In genomic region chr11:64148200-64148916, GRCh38 we compare ENCODE assay signal across 7 cellular contexts. TPM values are rescaled to one million over a fixed set of nuclear protein-coding genes. Genes with fewer than 3 reads are reported as not detected.
DNase-seq lines count a peak whose midpoint lies in the region; ATAC-seq, FAIRE-seq and TF ChIP-seq lines count a peak whose summit lies in the region.

No MANE protein-coding gene starts in this region.

- H3K79me2 ChIP-seq in mammary epithelial cell (ENCODE audit: insufficient read depth, low read length) (no peaks in the 10 kb centered on the region), keratinocyte (ENCODE audit: control insufficient read depth, insufficient read depth, low read length) (no peaks in the 10 kb centered on the region)

- DNase-seq in GM12891 (ENCODE audit: insufficient read length, low spot score) (peak; percentile 81), NCI-H2081 (lab: John Stamatoyannopoulos, UW) (peak; percentile 94 to 98), mammary epithelial cell (peak; percentile 43), keratinocyte (ENCODE audit: low read depth, low spot score) (peak; percentile 13)
- DNase-seq in activated CD4-positive, CD25-positive, alpha-beta regulatory T cell (lab: John Stamatoyannopoulos, UW): peak; percentile 50 to 67 (median 61)
- peak; percentile 45 to 67 (median 63) for DNase-seq in stimulated activated CD4-positive, alpha-beta T cell treated with anti-CD3 and anti-CD28 coated beads, Interleukin-12 subunit alpha, Interleukin-12 subunit beta, amount 100 ng/mL, for 48 hours (ENCODE audit: low read depth in 2 of 3, low spot score in 1 of 3)

- H3K4me3 ChIP-seq in mammary epithelial cell (replicated peaks in 1 of 3; ENCODE audit: insufficient read depth in 1 of 3, low read depth in 2 of 3, low read length in 3 of 3) (no peak overlapping the region), keratinocyte (ENCODE audit: control insufficient read depth in 2 of 3, extremely low read depth in 1 of 3, insufficient read depth in 2 of 3, low read depth in 1 of 3, low read length in 3 of 3) (no peak overlapping the region)

- no TSS peak for BruUV-seq in mammary epithelial cell (replicated peaks; lab: Mats Ljungman, UMichigan)

- FAIRE-seq in GM12891 (lab: Jason Lieb, UNC) (peak; percentile 40), keratinocyte (lab: Jason Lieb, UNC) (no peak)

- H3K4me2 ChIP-seq in mammary epithelial cell (ENCODE audit: insufficient read depth, low read depth, low read length) (no peak overlapping the region), keratinocyte (ENCODE audit: control insufficient read depth, extremely low read depth, insufficient read depth, low read depth, low read length) (peak overlapping the region; percentile 20)

- no peaks in the 10 kb centered on the region for H3K36me3 ChIP-seq in mammary epithelial cell (ENCODE audit: insufficient read depth, low read length)
- H3K36me3 ChIP-seq in keratinocyte (ENCODE audit: control insufficient read depth in 2 of 2, extremely low read depth in 1 of 2, insufficient read depth in 2 of 2, low read length in 2 of 2): no peaks in the 10 kb centered on the region

- no peak for TF ChIP-seq POLR2A in GM12891 (IDR thresholded peaks at IDR 0.05; ENCODE audit: low read depth, low read length)

- dilution Hi-C loops in mammary epithelial cell (cut with HindIII; ENCODE audit: low sequenced_read_pairs): no loop called here
- dilution Hi-C loops in keratinocyte (cut with MboI; ENCODE audit: extremely low pct_ligation_motif_present, low sequenced_read_pairs): no loop called here

- ATAC-seq in HG03520 (IDR thresholded peaks at IDR 0.05; ENCODE audit: unreplicated experiment): no peak

- no peak overlapping the region for H2AFZ ChIP-seq in mammary epithelial cell (ENCODE audit: low read depth, low read length)
- H2AFZ ChIP-seq in keratinocyte (ENCODE audit: control insufficient read depth, low read length): no peak overlapping the region

- H3K4me1 ChIP-seq in mammary epithelial cell (ENCODE audit: insufficient read depth, low read length): peaks cover 4% of the 10 kb centered on the region
- no peaks in the 10 kb centered on the region for H3K4me1 ChIP-seq in keratinocyte (ENCODE audit: control insufficient read depth, extremely low read depth, insufficient read depth, low read length)

- intact Hi-C loops in mammary epithelial cell (cut with micrococcal nuclease): loop anchor here (1.0 kb wide), 5 partner anchors 60 to 381 kb away; no protein-coding TSS in a partner anchor

- CTCF ChIA-PET in mammary epithelial cell (lab: Charles Lee; ENCODE audit: low non-redundant PET): interaction anchor here (0.9 kb wide), 1 partner anchor 149 kb away, joined by 6 read pairs; no protein-coding TSS in a partner anchor

- H4K20me1 ChIP-seq in mammary epithelial cell (ENCODE audit: insufficient read depth, low read length): no peaks in the 10 kb centered on the region
- H4K20me1 ChIP-seq in keratinocyte (ENCODE audit: control insufficient read depth, extremely low read depth, insufficient read depth, low read length): peaks cover 1% of the 10 kb centered on the region

- H3K27me3 ChIP-seq in mammary epithelial cell (ENCODE audit: insufficient read depth, low read length) (no peaks in the 10 kb centered on the region), keratinocyte (ENCODE audit: control insufficient read depth, extremely low read depth, insufficient read depth, low read length) (no peaks in the 10 kb centered on the region)

- H3K9me1 ChIP-seq in keratinocyte (ENCODE audit: control insufficient read depth, extremely low read depth, insufficient read depth, low read length): no peaks in the 10 kb centered on the region

- H3K27ac ChIP-seq in mammary epithelial cell (ENCODE audit: insufficient read depth, low read depth, low read length) (no peak overlapping the region), keratinocyte (ENCODE audit: control insufficient read depth, insufficient read depth, low read length) (no peak overlapping the region)

- TF ChIP-seq CTCF in mammary epithelial cell (conservative IDR thresholded peaks at IDR 0.05 in 1 of 2, IDR thresholded peaks at IDR 0.05 in 1 of 2; ENCODE audit: extremely low read depth in 1 of 2, insufficient read depth in 1 of 2, low read depth in 1 of 2, low read length in 2 of 2) (peak; percentile 89), keratinocyte (optimal IDR thresholded peaks at IDR 0.05 in 1 of 3, IDR thresholded peaks at IDR 0.05 in 1 of 3, conservative IDR thresholded peaks at IDR 0.05 in 1 of 3; ENCODE audit: extremely low read depth in 1 of 3, insufficient read depth in 2 of 3, low read length in 3 of 3) (peak; percentile 82 to 94 (median 87))

- 20% methylated on average over 18 of the region's 19 CpGs for WGBS in mammary epithelial cell (ENCODE audit: low coverage, missing lambda C conversion rate)

- H3K9me3 ChIP-seq in mammary epithelial cell (replicated peaks; ENCODE audit: insufficient read depth, low read length): no peaks in the 10 kb centered on the region
- no peaks in the 10 kb centered on the region for H3K9me3 ChIP-seq in keratinocyte (ENCODE audit: control insufficient read depth, low read depth, low read length)

- in situ Hi-C loops in mammary epithelial cell (cut with MboI; ENCODE audit: low sequenced_read_pairs in 2 of 2): loop anchor here (10.0 kb wide), 2 partner anchors 144 to 314 kb away; partner anchors contain the start of gene MARK2 (in 2 of the 2)

- H3K9ac ChIP-seq in mammary epithelial cell (ENCODE audit: insufficient read depth, low read length) (no peak overlapping the region), keratinocyte (ENCODE audit: control insufficient read depth, extremely low read depth, insufficient read depth, low read length) (no peak overlapping the region)

TF ChIP-seq in GM12891, 5 proteins besides CTCF, POLR2A, EP300 and RAD21:
- TF ChIP-seq PAX5 (IDR thresholded peaks at IDR 0.05; ENCODE audit: insufficient read depth, low read length, severe bottlenecking) (no peak), TAF1 (IDR thresholded peaks at IDR 0.05; ENCODE audit: low read depth, low read length) (no peak), POLR2AphosphoS5 (IDR thresholded peaks at IDR 0.05; ENCODE audit: low read depth, low read length) (no peak), SPI1 (IDR thresholded peaks at IDR 0.05; ENCODE audit: low read depth, low read length) (no peak), POU2F2 (IDR thresholded peaks at IDR 0.05; ENCODE audit: low read depth, low read length) (no peak)

RNA-seq across cellular contexts. Expression of gene MACROD1, which starts 17.6 kb away (rescaled TPM):
- polyA plus RNA-seq in GM12891 (2012; ENCODE audit: low read depth, missing spikeins): 3.0 TPM
- 10 to 100 TPM; 11.4 to 13.2 TPM for total RNA-seq in mammary epithelial cell
- polyA plus RNA-seq in mammary epithelial cell (6.6 TPM), keratinocyte (2.7 to 6.7 TPM (median 4.6 TPM) in 3 replicates)
- polyA minus RNA-seq in mammary epithelial cell (not detected), keratinocyte (1.5 to 1.9 TPM in 2 of 3 replicates, not detected in the other)
- polyA plus RNA-seq in keratinocyte (2011; ENCODE audit: low read depth): 28.4 TPM
- 1.4 and 3.4 TPM in 2 replicates for polyA plus RNA-seq in keratinocyte (2011; cell fraction: cytosol; rRNA removed)
- 2.3 and 2.4 TPM in 2 replicates for polyA plus RNA-seq in keratinocyte (2011; cell fraction: nucleus; rRNA removed)
- 6.9 and 18.7 TPM in 2 replicates for polyA plus RNA-seq in keratinocyte (2012; ENCODE audit: low replicate concordance)
- polyA minus RNA-seq in keratinocyte (2011; cell fraction: cytosol; rRNA and poly(A)+ RNA removed): 17.3 TPM
- 1.6 and 3.3 TPM in 2 replicates for polyA minus RNA-seq in keratinocyte (2011; cell fraction: nucleus; rRNA and poly(A)+ RNA removed)

RNA-seq across cellular contexts. Expression of gene STIP1, which starts 37.6 kb away (rescaled TPM):
- polyA plus RNA-seq in GM12891 (2012; ENCODE audit: low read depth, missing spikeins): 115 TPM
- total RNA-seq in mammary epithelial cell: 100 to 1,000 TPM; 105 to 173 TPM
- polyA plus RNA-seq in mammary epithelial cell: 187 TPM
- polyA minus RNA-seq in mammary epithelial cell: 270 TPM
- polyA plus RNA-seq in keratinocyte: 157 to 215 TPM (median 206 TPM) in 3 replicates
- polyA plus RNA-seq in keratinocyte (2011; ENCODE audit: low read depth): 97.8 TPM
- polyA plus RNA-seq in keratinocyte (2011; cell fraction: cytosol; rRNA removed): 136 and 190 TPM in 2 replicates
- 162 TPM in 2 replicates for polyA plus RNA-seq in keratinocyte (2011; cell fraction: nucleus; rRNA removed)
- polyA plus RNA-seq in keratinocyte (2012; ENCODE audit: low replicate concordance): 128 and 202 TPM in 2 replicates
- 149 to 312 TPM (median 240 TPM) in 3 replicates for polyA minus RNA-seq in keratinocyte
- polyA minus RNA-seq in keratinocyte (2011; cell fraction: cytosol; rRNA and poly(A)+ RNA removed): 114 TPM
- 110 and 149 TPM in 2 replicates for polyA minus RNA-seq in keratinocyte (2011; cell fraction: nucleus; rRNA and poly(A)+ RNA removed)

RNA-seq across cellular contexts. Expression of gene FERMT3, which starts 58.2 kb away (rescaled TPM):
- polyA plus RNA-seq in GM12891 (2012; ENCODE audit: low read depth, missing spikeins): 98.2 TPM
- total RNA-seq in mammary epithelial cell: 1 to 10 TPM; 1.5 to 1.9 TPM
- polyA plus RNA-seq in mammary epithelial cell: 0.58 TPM
- polyA minus RNA-seq in mammary epithelial cell: not detected
- polyA plus RNA-seq in keratinocyte: 0.26 to 1.9 TPM (median 0.98 TPM) in 3 replicates
- polyA plus RNA-seq in keratinocyte (2011; ENCODE audit: low read depth): 1.3 TPM
- 0.16 and 0.17 TPM in 2 replicates for polyA plus RNA-seq in keratinocyte (2011; cell fraction: cytosol; rRNA removed)
- polyA plus RNA-seq in keratinocyte (2011; cell fraction: nucleus; rRNA removed): 2.8 and 4.3 TPM in 2 replicates
- polyA plus RNA-seq in keratinocyte (2012; ENCODE audit: low replicate concordance): 0.55 and 1.7 TPM in 2 replicates
- 0.26 to 0.86 TPM in 2 of 3 replicates, not detected in the other for polyA minus RNA-seq in keratinocyte
- polyA minus RNA-seq in keratinocyte (2011; cell fraction: cytosol; rRNA and poly(A)+ RNA removed): not detected
- polyA minus RNA-seq in keratinocyte (2011; cell fraction: nucleus; rRNA and poly(A)+ RNA removed): 1.9 and 3.2 TPM in 2 replicates

Comparison
In these comparisons a context has a peak if more than half of its experiments do, and no peak if none do; other contexts are left out.
1. DNase-seq: peak in every context shown above with its lines; median percentile 96 in NCI-H2081; 81 in GM12891; 63 in stimulated activated CD4-positive, alpha-beta T cell treated with anti-CD3 and anti-CD28 coated beads, Interleukin-12 subunit alpha, Interleukin-12 subunit beta, amount 100 ng/mL, for 48 hours; 61 in activated CD4-positive, CD25-positive, alpha-beta regulatory T cell; 43 in mammary epithelial cell; 13 in keratinocyte.